1 cellular context compared by ENCODE assay signal in genomic region chr15:52445553-52445952, GRCh38.
TF ChIP-seq lines count a peak whose summit lies in the region.

No MANE protein-coding gene starts in this region.

TF ChIP-seq in HEK293T, 16 proteins besides CTCF, POLR2A, EP300 and RAD21 (continued from another document):
- no peak for TF ChIP-seq LEF1 (IDR thresholded peaks at IDR 0.05; ENCODE audit: borderline replicate concordance)
- no peak for TF ChIP-seq FOXM1 (IDR thresholded peaks at IDR 0.05; ENCODE audit: borderline replicate concordance)
